Comparison of ENCODE assay signal across 21 cellular contexts in the genomic region with DNA sequence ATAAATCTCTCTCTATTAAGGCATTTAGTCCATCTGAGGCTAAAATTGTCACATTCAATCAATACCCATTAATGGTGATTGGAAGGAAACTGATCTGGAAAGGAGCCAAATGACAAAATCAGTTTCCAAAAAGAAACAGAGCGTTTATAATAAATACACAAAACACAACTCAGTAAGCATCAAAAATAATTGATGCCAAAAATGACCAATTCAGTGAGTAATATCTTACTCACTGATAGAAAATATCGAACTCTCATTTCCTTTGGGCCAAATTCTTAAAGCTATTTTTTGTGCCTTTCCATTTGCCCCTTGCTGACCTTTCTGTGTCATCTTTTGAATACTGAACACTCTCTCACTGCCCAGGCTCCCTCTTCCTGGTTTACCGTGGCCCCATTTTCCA. TPM values are rescaled to one million over a fixed set of nuclear protein-coding genes. Genes with fewer than 3 reads are reported as not detected.
A peak's percentile ranks its signal among the peaks of the same experiment; 100 is the strongest.
DNase-seq lines count a peak whose midpoint lies in the region; ATAC-seq, FAIRE-seq and TF ChIP-seq lines count a peak whose summit lies in the region.
"Had no signal": no experiment of that assay in that cellular context is flagged by ENCODE, and none has a peak within 500 bp of the region (broad histone marks: within the 10 kb centered on the region; RNA-seq: fewer than 3 reads in every experiment).

No MANE protein-coding gene starts in this region.

- 54 to 64% methylated on average over 3 of the region's 3 CpGs for WGBS in transverse colon (ENCODE audit: low coverage in 1 of 2), 2 donors

- H3K9me3 ChIP-seq in astrocyte (ENCODE audit: insufficient read depth, low read depth, low read length) (peaks cover 4% of the 10 kb centered on the region), transverse colon (no peaks in the 10 kb centered on the region)
- H3K9me3 ChIP-seq: BE2C, esophagus squamous epithelium, thoracic aorta had no signal

- H3K4me1 Mint-ChIP-seq in astrocyte (ENCODE audit: low read depth, unreplicated experiment), result peaks cover 25% of the 10 kb centered on the region
- H3K4me1 Mint-ChIP-seq in stimulated activated naive B cell treated with anti-CD40 and anti-IgM and Interleukin-4, amounts not matched to agents 10 μg/mL and 1 μg/mL and 100 μg/mL, for 72 hours, result peaks cover 8 to 25% of the 10 kb centered on the region in 2 donors
- H3K4me1 Mint-ChIP-seq: WTC11 had no signal

- no peak for TF ChIP-seq CTCF in astrocyte (IDR thresholded peaks at IDR 0.05; ENCODE audit: insufficient read depth, low read depth, low read length)
- no peak for TF ChIP-seq CTCF in foreskin fibroblast (IDR thresholded peaks at IDR 0.05; ENCODE audit: low read depth, low read length)
- TF ChIP-seq CTCF in transverse colon (IDR thresholded peaks at IDR 0.05), result no peak

- no peaks in the 10 kb centered on the region for H3K36me3 Mint-ChIP-seq in astrocyte (ENCODE audit: low read depth, unreplicated experiment)
- peaks cover 11 to 15% of the 10 kb centered on the region in 2 donors for H3K36me3 Mint-ChIP-seq in stimulated activated naive B cell treated with anti-CD40 and anti-IgM and Interleukin-4, amounts not matched to agents 10 μg/mL and 1 μg/mL and 100 μg/mL, for 72 hours
- H3K36me3 Mint-ChIP-seq: WTC11 had no signal

- H4K20me1 ChIP-seq in astrocyte (ENCODE audit: insufficient read depth, low read length), result no peaks in the 10 kb centered on the region

- H3K27ac ChIP-seq in astrocyte (ENCODE audit: low read depth, low read length), result peak overlapping the region; percentile 54
- peak overlapping the region in 3 of 4 donors; percentile 15 to 43 (median 17) for H3K27ac ChIP-seq in transverse colon
- H3K27ac ChIP-seq: cardiac muscle cell, esophagus squamous epithelium, thoracic aorta had no signal

- H3K27me3 Mint-ChIP-seq in astrocyte (ENCODE audit: low read depth, unreplicated experiment), result no peaks in the 10 kb centered on the region
- no peaks in the 10 kb centered on the region for H3K27me3 Mint-ChIP-seq in stimulated activated naive B cell treated with anti-CD40 and anti-IgM and Interleukin-4, amounts not matched to agents 10 μg/mL and 1 μg/mL and 100 μg/mL, for 72 hours

- no peak for TF ChIP-seq EP300 in transverse colon (IDR thresholded peaks at IDR 0.05; ENCODE audit: low read depth)

- in situ Hi-C loops in transverse colon (cut with MboI; ENCODE audit: low pct_ligation_motif_present in 1 of 4, low pct_unique_long_range_greater_than_20kb in 1 of 4, low sequenced_read_pairs in 3 of 4), result no loop called here

- H3K4me3 ChIP-seq in astrocyte (ENCODE audit: insufficient read depth, low read depth, low read length), result no peak overlapping the region
- H3K4me3 ChIP-seq in foreskin fibroblast (ENCODE audit: low read depth in 1 of 2, low read length in 2 of 2), result no peak overlapping the region
- H3K4me3 ChIP-seq in transverse colon, result no peak overlapping the region
- H3K4me3 ChIP-seq: cardiac muscle cell, esophagus squamous epithelium, thoracic aorta had no signal

- H3K4me3 Mint-ChIP-seq in astrocyte (ENCODE audit: unreplicated experiment), result no peak overlapping the region
- no peak overlapping the region for H3K4me3 Mint-ChIP-seq in stimulated activated naive B cell treated with anti-CD40 and anti-IgM and Interleukin-4, amounts not matched to agents 10 μg/mL and 1 μg/mL and 100 μg/mL, for 72 hours
- H3K4me3 Mint-ChIP-seq: activated CD8-positive, alpha-beta T cell treated with anti-CD3 and anti-CD28 coated beads, Interleukin-2, amount 10 ng/mL, durations not matched to agents 7 days and 5 days; activated T-helper 1 cell treated with anti-CD3 and anti-CD28 coated beads, Interleukin-12 subunit alpha, Interleukin-12 subunit beta, Interleukin-2, Interleukin-4 antibody, amounts not matched to agents 30 ng/mL and 10 ng/mL and 1 ng/mL, durations not matched to agents 14 hours and 24 hours and 36 hours; nephron progenitor cell; WTC11 had no signal

- peaks cover 25% of the 10 kb centered on the region for H3K4me1 ChIP-seq in astrocyte (ENCODE audit: insufficient read depth, low read length)
- peaks cover 0 to 16% (median 4%) of the 10 kb centered on the region in 4 donors for H3K4me1 ChIP-seq in transverse colon
- H3K4me1 ChIP-seq: BE2C had no signal

- no peak overlapping the region for H3K9ac ChIP-seq in astrocyte (ENCODE audit: low read length)

- TF ChIP-seq POLR2A in transverse colon (IDR thresholded peaks at IDR 0.05), result no peak

- peak; percentile 49 for FAIRE-seq in astrocyte (lab: Jason Lieb, UNC)

- no peaks in the 10 kb centered on the region for H3K79me2 ChIP-seq in astrocyte (ENCODE audit: insufficient read depth, low read length)

- DNase-seq in LHCN-M2 (ENCODE audit: low read depth), result peak; percentile 88
- no peak for DNase-seq in astrocyte (ENCODE audit: low read depth)
- DNase-seq in foreskin fibroblast, result peak; percentile 69 to 80
- no peak for DNase-seq in transverse colon
- no peak for DNase-seq in stimulated activated naive B cell treated with anti-CD40 and anti-IgM and Interleukin-4, amounts not matched to agents 10 μg/mL and 1 μg/mL and 100 μg/mL, for 72 hours
- DNase-seq in Ammon's horn (ENCODE audit: low spot score), result no peak
- DNase-seq: activated CD8-positive, alpha-beta T cell treated with anti-CD3 and anti-CD28 coated beads, Interleukin-2, amount 10 ng/mL, durations not matched to agents 7 days and 5 days; BE2C; esophagus squamous epithelium; GDM1; islet precursor cell; NCI-H1694; nephron progenitor cell; SHP77 treated with DMSO at 0.1 percent for 48 hours; small intestine had no signal

- H3K4me2 ChIP-seq in astrocyte (ENCODE audit: low read length), result peak overlapping the region; percentile 45

- H3K9me3 Mint-ChIP-seq in astrocyte (ENCODE audit: unreplicated experiment), result no peaks in the 10 kb centered on the region
- H3K9me3 Mint-ChIP-seq in stimulated activated naive B cell treated with anti-CD40 and anti-IgM and Interleukin-4, amounts not matched to agents 10 μg/mL and 1 μg/mL and 100 μg/mL, for 72 hours, result peaks cover 0 to 18% of the 10 kb centered on the region in 2 donors
- H3K9me3 Mint-ChIP-seq: WTC11 had no signal

- intact Hi-C loops in transverse colon (cut with DNase I; ENCODE audit: low total_unique reads), result no loop called here

- peak overlapping the region; percentile 40 for H2AFZ ChIP-seq in astrocyte (ENCODE audit: low read depth, low read length)

- H3K27ac Mint-ChIP-seq in astrocyte (ENCODE audit: unreplicated experiment), result no peak overlapping the region
- H3K27ac Mint-ChIP-seq in stimulated activated naive B cell treated with anti-CD40 and anti-IgM and Interleukin-4, amounts not matched to agents 10 μg/mL and 1 μg/mL and 100 μg/mL, for 72 hours, result no peak overlapping the region
- H3K27ac Mint-ChIP-seq: activated CD8-positive, alpha-beta T cell treated with anti-CD3 and anti-CD28 coated beads, Interleukin-2, amount 10 ng/mL, durations not matched to agents 7 days and 5 days; activated T-helper 1 cell treated with anti-CD3 and anti-CD28 coated beads, Interleukin-12 subunit alpha, Interleukin-12 subunit beta, Interleukin-2, Interleukin-4 antibody, amounts not matched to agents 30 ng/mL and 10 ng/mL and 1 ng/mL, durations not matched to agents 14 hours and 24 hours and 36 hours; nephron progenitor cell; WTC11 had no signal

- no peak for ATAC-seq in stimulated activated naive B cell treated with anti-CD40 and anti-IgM and Interleukin-4, amounts not matched to agents 10 μg/mL and 1 μg/mL and 100 μg/mL, for 72 hours (replicated peaks)
- no peak for ATAC-seq in HG02763 (IDR thresholded peaks at IDR 0.05; ENCODE audit: unreplicated experiment)
- no peak for ATAC-seq in HG02852 (IDR thresholded peaks at IDR 0.05; ENCODE audit: unreplicated experiment)
- ATAC-seq: activated CD8-positive, alpha-beta T cell treated with anti-CD3 and anti-CD28 coated beads, Interleukin-2, amount 10 ng/mL, durations not matched to agents 7 days and 5 days; WTC11 had no signal

- no peaks in the 10 kb centered on the region for H3K27me3 ChIP-seq in astrocyte (ENCODE audit: insufficient read depth, low read length)
- H3K27me3 ChIP-seq in transverse colon, result no peaks in the 10 kb centered on the region
- H3K27me3 ChIP-seq: BE2C, cardiac muscle cell, esophagus squamous epithelium had no signal

- H3K36me3 ChIP-seq in astrocyte (ENCODE audit: insufficient read depth, low read length) (no peaks in the 10 kb centered on the region), transverse colon (no peaks in the 10 kb centered on the region)
- H3K36me3 ChIP-seq: BE2C, cardiac muscle cell, esophagus squamous epithelium, thoracic aorta had no signal

RNA-seq across cellular contexts. Expression of a gene that starts 22.4 kb away (rescaled TPM):
- total RNA-seq in LHCN-M2 (2014; rRNA removed) (467 and 521 TPM in 2 replicates), astrocyte (48.9 and 54.7 TPM in 2 replicates), transverse colon (100 to 1,000 TPM in 2 of 4 donors, 10 to 100 TPM in 2; 52.7 to 235 (median 104) TPM)
- polyA plus RNA-seq in LHCN-M2 (2012), result 134 TPM

Comparison
In these comparisons a context has a peak if more than half of its experiments do, and no peak if none do; other contexts are left out.
1. DNase-seq: peak in LHCN-M2 (single experiment) and foreskin fibroblast (2 of 2); none in astrocyte (single experiment), transverse colon (single experiment), stimulated activated naive B cell treated with anti-CD40 and anti-IgM and Interleukin-4, amounts not matched to agents 10 μg/mL and 1 μg/mL and 100 μg/mL, for 72 hours (single experiment) and Ammon's horn (single experiment).